8 cellular contexts compared by ENCODE assay signal in the genomic region with DNA sequence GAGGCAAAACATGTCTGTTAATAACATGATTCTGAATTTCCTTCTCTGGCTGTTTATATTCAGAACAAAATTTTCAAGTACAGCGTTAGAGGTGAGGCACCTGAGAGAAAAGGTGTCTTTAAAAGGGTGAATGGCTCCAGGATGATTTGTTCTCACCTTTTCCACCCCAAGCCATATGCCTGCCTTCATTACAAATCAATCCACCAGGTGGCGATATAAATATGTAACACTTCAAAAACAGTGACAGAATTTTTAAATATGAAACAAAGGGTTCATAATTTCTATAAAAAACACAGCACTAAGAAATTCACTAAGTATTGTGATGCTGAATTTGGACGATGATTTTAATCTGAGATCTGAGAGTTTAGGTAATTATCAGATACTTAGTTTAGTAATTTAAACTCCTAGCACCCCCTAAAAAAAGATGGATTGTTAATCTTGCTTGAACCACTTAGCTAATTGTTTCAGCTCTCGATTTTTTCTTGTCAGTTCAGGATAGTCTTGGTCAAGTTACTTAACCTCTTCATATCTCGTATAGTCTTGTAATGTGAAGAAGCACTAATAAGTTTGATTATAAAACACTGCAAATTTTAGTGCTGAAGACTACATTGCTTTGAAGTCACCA.
DNase-seq lines count a peak whose midpoint lies in the region; ATAC-seq and TF ChIP-seq lines count a peak whose summit lies in the region.

No MANE protein-coding gene starts in this region.

- intact Hi-C loops in psoas muscle (cut with DNase I) = loop anchor here in 1 of 2 donors (5.0 kb wide), 2 partner anchors 72 to 1482 kb away; no protein-coding TSS in a partner anchor

- no peaks in the 10 kb centered on the region for H3K4me1 ChIP-seq in psoas muscle

- DNase-seq in AG09319 (ENCODE audit: extremely low read depth, low read depth) (no peak), NCI-H748 (lab: John Stamatoyannopoulos, UW; ENCODE audit: unreplicated experiment) (peak; percentile 87), epithelial cell of proximal tubule (ENCODE audit: low read depth) (no peak), psoas muscle (no peak), T-cell (no peak)
- DNase-seq in naive thymus-derived CD8-positive, alpha-beta T cell = no peak

- no peaks in the 10 kb centered on the region for H3K4me1 Mint-ChIP-seq in naive thymus-derived CD8-positive, alpha-beta T cell
- no peaks in the 10 kb centered on the region for H3K4me1 Mint-ChIP-seq in T-cell

- no peaks in the 10 kb centered on the region for H3K27me3 ChIP-seq in psoas muscle (ENCODE audit: insufficient read depth in 3 of 3, low read length in 2 of 3)

- CTCF ChIA-PET in T-cell (lab: Charles Lee) = no interaction called here

- H3K9me3 Mint-ChIP-seq in naive thymus-derived CD8-positive, alpha-beta T cell = no peaks in the 10 kb centered on the region
- no peaks in the 10 kb centered on the region for H3K9me3 Mint-ChIP-seq in T-cell

- H3K27me3 Mint-ChIP-seq in naive thymus-derived CD8-positive, alpha-beta T cell = peaks cover 0 to 2% (median 0%) of the 10 kb centered on the region in 5 donors
- no peaks in the 10 kb centered on the region for H3K27me3 Mint-ChIP-seq in T-cell

- H3K9me3 ChIP-seq in psoas muscle = no peaks in the 10 kb centered on the region

- TF ChIP-seq CTCF in AG09319 (IDR thresholded peaks at IDR 0.05; ENCODE audit: low read depth, low read length) = peak; percentile 46
- TF ChIP-seq CTCF in epithelial cell of proximal tubule (conservative IDR thresholded peaks at IDR 0.05; ENCODE audit: low read depth, low read length) = peak; percentile 66
- TF ChIP-seq CTCF in psoas muscle (IDR thresholded peaks at IDR 0.05) = peak; percentile 54

- no peak overlapping the region for H3K27ac Mint-ChIP-seq in naive thymus-derived CD8-positive, alpha-beta T cell
- no peak overlapping the region for H3K27ac Mint-ChIP-seq in T-cell

- H3K4me3 Mint-ChIP-seq in naive thymus-derived CD8-positive, alpha-beta T cell = no peak overlapping the region
- H3K4me3 Mint-ChIP-seq in T-cell = no peak overlapping the region

- no peaks in the 10 kb centered on the region for H3K36me3 Mint-ChIP-seq in naive thymus-derived CD8-positive, alpha-beta T cell
- no peaks in the 10 kb centered on the region for H3K36me3 Mint-ChIP-seq in T-cell

- no peaks in the 10 kb centered on the region for H3K36me3 ChIP-seq in psoas muscle (ENCODE audit: insufficient read depth in 1 of 2, low read depth in 1 of 2)

- H3K4me3 ChIP-seq in epithelial cell of proximal tubule (ENCODE audit: low read depth, low read length) = no peak overlapping the region
- no peak overlapping the region for H3K4me3 ChIP-seq in psoas muscle

- WGBS in psoas muscle, 3 donors = 20 to 25% (median 21%) methylated on average over 5 of the region's 5 CpGs

- ATAC-seq in GM18498 (IDR thresholded peaks at IDR 0.05; ENCODE audit: unreplicated experiment) (peak; percentile 62), HG03159 (IDR thresholded peaks at IDR 0.05; ENCODE audit: unreplicated experiment) (peak; percentile 80), psoas muscle (no peak), T-cell (replicated peaks in 1 of 4) (no peak)
- no peak for ATAC-seq in naive thymus-derived CD8-positive, alpha-beta T cell

- H3K27ac ChIP-seq in psoas muscle = no peak overlapping the region

- POLR2A ChIA-PET in naive thymus-derived CD8-positive, alpha-beta T cell (lab: Charles Lee) = no interaction called here
- POLR2A ChIA-PET in T-cell (lab: Charles Lee) = no interaction called here

Comparison
In these comparisons a context has a peak if more than half of its experiments do, and no peak if none do; other contexts are left out.
1. ATAC-seq: peak in GM18498 (single experiment) and HG03159 (single experiment); none in psoas muscle (0 of 4), naive thymus-derived CD8-positive, alpha-beta T cell (0 of 2) and T-cell (0 of 4).
2. Peak in every context shown above with its lines, with median percentiles within 50 percentile points of each other: CTCF ChIP-seq.